In genomic region chr19:57583521-57584416, GRCh38 we compare ENCODE assay signal across 1 cellular context.
TF ChIP-seq lines count a peak whose summit lies in the region.

ZIK1 (plus strand) TSS chr19:57584145; CDS start chr19:57584357, 212 bp downstream.

TF ChIP-seq in HEK293, 187 proteins besides CTCF, POLR2A, EP300 and RAD21 (continued from another document):
- no peak for TF ChIP-seq REST (tag by site-specific recombination; IDR thresholded peaks at IDR 0.05)
- TF ChIP-seq ZFP69B (tag by site-specific recombination; IDR thresholded peaks at IDR 0.05), result peak; percentile 62; the same call in 1 of the 2 replicates
- no peak for TF ChIP-seq ZNF426 (tag by site-specific recombination; IDR thresholded peaks at IDR 0.05)
- 0 out of 2 replicates have a peak, but pooled peaks have one; percentile 19 for TF ChIP-seq ZBTB20 (tag by site-specific recombination; IDR thresholded peaks at IDR 0.05)
- TF ChIP-seq OVOL3 (tag by site-specific recombination; IDR thresholded peaks at IDR 0.05), result no peak
- TF ChIP-seq ZBTB10 (tag by site-specific recombination; IDR thresholded peaks at IDR 0.05), result no peak
- TF ChIP-seq ZNF830 (tag by site-specific recombination; IDR thresholded peaks at IDR 0.05; ENCODE audit: low read depth), result no peak
